ENCODE assay signal across 8 cellular contexts in genomic region chr3:14925729-14926591, GRCh38.
DNase-seq lines count a peak whose midpoint lies in the region; ATAC-seq and TF ChIP-seq lines count a peak whose summit lies in the region.

No MANE protein-coding gene starts in this region.

- intact Hi-C loops in head of caudate nucleus (cut with DNase I): no loop called here

- ATAC-seq in GM21526 (IDR thresholded peaks at IDR 0.05; ENCODE audit: low FRiP score, unreplicated experiment): no peak
- ATAC-seq in GM21360 (IDR thresholded peaks at IDR 0.05; ENCODE audit: unreplicated experiment): no peak

- POLR2A ChIA-PET in GM10248 (lab: Yijun Ruan, JAX): no interaction called here

- no peaks in the 10 kb centered on the region for H3K9me3 ChIP-seq in WERI-Rb-1 (ENCODE audit: severe bottlenecking)

- TF ChIP-seq CTCF in AG09309 (IDR thresholded peaks at IDR 0.05; ENCODE audit: control insufficient read depth, insufficient read depth, low read depth, low read length, missing control alignments) (peak; percentile 74), GM10248 (IDR thresholded peaks at IDR 0.05; ENCODE audit: control extremely low read depth, extremely low read depth, low read depth, missing control alignments) (peak; percentile 52), WERI-Rb-1 (IDR thresholded peaks at IDR 0.05; ENCODE audit: low read depth, low read length) (peak; percentile 78)

- CTCF ChIA-PET in GM10248 (lab: Yijun Ruan, JAX): interaction anchor here (0.7 to 2.1 kb wide), 35 partner anchors 9 to 725 kb away, joined by 3 to 10 read pairs (median 4); partner anchors contain the start of genes CCDC174 and NR2C2

- peaks cover 3% of the 10 kb centered on the region for H3K27me3 ChIP-seq in WERI-Rb-1 (ENCODE audit: insufficient read depth, low read depth, severe bottlenecking)

- DNase-seq in AG09309 (ENCODE audit: low read depth) (peak; percentile 16), GM10248 (ENCODE audit: extremely low spot score) (peak; percentile 61), NCI-H146 treated with DMSO at 0.1 percent for 48 hours (lab: John Stamatoyannopoulos, UW; ENCODE audit: unreplicated experiment) (peak; percentile 20), WERI-Rb-1 (peak; percentile 50), head of caudate nucleus (peak in 24 of 42 donors; percentile 18 to 75 (median 45)), retina (peak; percentile 78)

- no peak overlapping the region for H3K4me3 ChIP-seq in AG09309 (ENCODE audit: control insufficient read depth, low read depth, low read length)
- H3K4me3 ChIP-seq in WERI-Rb-1 (ENCODE audit: low read depth, low read length): no peak overlapping the region

- H3K36me3 ChIP-seq in WERI-Rb-1: no peaks in the 10 kb centered on the region

- no peak overlapping the region for H3K27ac ChIP-seq in WERI-Rb-1

Comparison
In these comparisons a context has a peak if more than half of its experiments do, and no peak if none do; other contexts are left out.
1. DNase-seq: peak in every context shown above with its lines; median percentile 78 in retina; 61 in GM10248; 50 in WERI-Rb-1; 45 in head of caudate nucleus; 20 in NCI-H146 treated with DMSO at 0.1 percent for 48 hours; 16 in AG09309.